ENCODE assay signal across 8 cellular contexts in genomic region chr16:46688657-46689491, GRCh38. TPM values are rescaled to one million over a fixed set of nuclear protein-coding genes. Genes with fewer than 3 reads are reported as not detected.
DNase-seq lines count a peak whose midpoint lies in the region; ATAC-seq, FAIRE-seq and TF ChIP-seq lines count a peak whose summit lies in the region.

Gene VPS35 (minus strand): TSS chr16:46689178. CDS start chr16:46689133, 45 bp downstream.

- peak within 1 kb of the TSS; percentile 97 to 98 for H3K27ac ChIP-seq in kidney (ENCODE audit: low read depth in 2 of 2, low read length in 2 of 2)

- ATAC-seq in GM19035 (IDR thresholded peaks at IDR 0.05; ENCODE audit: unreplicated experiment) (peak; percentile 78), HG03354 (IDR thresholded peaks at IDR 0.05; ENCODE audit: poor library complexity, severe bottlenecking, unreplicated experiment) (peak; percentile 87)
- peak; percentile 91 to 92 for ATAC-seq in activated CD4-positive, CD25-positive, alpha-beta regulatory T cell treated with anti-CD3 and anti-CD28 coated beads, Interleukin-2, amount 50 U/mL, for 24 hours

- H3K4me3 ChIP-seq in kidney (ENCODE audit: low read length in 2 of 2) = peak within 1 kb of the TSS; percentile 79 to 92

- peak; percentile 98 for DNase-seq in AG20443 (ENCODE audit: low spot score)
- DNase-seq in NCI-H446 (lab: John Stamatoyannopoulos, UW) = peak; percentile 86 to 94
- DNase-seq in cerebellar nuclear complex (lab: John Stamatoyannopoulos, UW) = peak; percentile 96 to 97
- peak; percentile 100 for DNase-seq in kidney
- peak; percentile 100 for DNase-seq in stimulated activated CD4-positive, alpha-beta T cell treated with anti-CD3 and anti-CD28 coated beads, Interleukin-15, amount 100 ng/mL, for 24 hours

- intact Hi-C loops in kidney (cut with DNase I) = no loop called here

- H3K9ac ChIP-seq in kidney (ENCODE audit: low read length in 2 of 2) = peak within 1 kb of the TSS; percentile 56 to 79

- no peak for FAIRE-seq in kidney (lab: Jason Lieb, UNC)

- H3K9me3 ChIP-seq in kidney (ENCODE audit: control insufficient read depth in 1 of 2, low read length in 2 of 2) = no peaks in the 10 kb centered on the region

- no peak for TF ChIP-seq CTCF in kidney (IDR thresholded peaks at IDR 0.05; ENCODE audit: borderline replicate concordance, extremely low read depth, insufficient read depth)

- H3K4me1 ChIP-seq in kidney (ENCODE audit: control insufficient read depth in 1 of 2, insufficient read depth in 1 of 2, low read depth in 1 of 2, low read length in 2 of 2) = peaks cover 14 to 16% of the 10 kb centered on the region in 2 donors

- no peaks in the 10 kb centered on the region for H3K36me3 ChIP-seq in kidney (ENCODE audit: control insufficient read depth in 1 of 2, insufficient read depth in 2 of 2, low read length in 2 of 2)

RNA-seq across cellular contexts. Expression of gene VPS35, which starts in this region (rescaled TPM):
- total RNA-seq in kidney = 96.7 TPM
- 31.8 TPM for polyA plus RNA-seq in kidney (ENCODE audit: insufficient read depth, low read depth, low replicate concordance)

Comparison
In these comparisons a context has a peak if more than half of its experiments do, and no peak if none do; other contexts are left out.
1. Peak in every context shown above with its lines: DNase-seq, ATAC-seq, H3K4me3 ChIP-seq and H3K27ac ChIP-seq.